18 cellular contexts compared by ENCODE assay signal in genomic region chr3:33145221-33145900, GRCh38.
"Had no signal": no experiment of that assay in that cellular context is flagged by ENCODE, and none has a peak within 500 bp of the region (broad histone marks: within the 10 kb centered on the region; RNA-seq: fewer than 3 reads in every experiment).

No MANE protein-coding gene starts in this region.

- H3K4me3 Mint-ChIP-seq: activated CD4-positive, alpha-beta T cell treated with anti-CD3 and anti-CD28 coated beads, Interleukin-2, amount 10 ng/mL, durations not matched to agents 7 days and 5 days; activated CD8-positive, alpha-beta T cell treated with anti-CD3 and anti-CD28 coated beads, Interleukin-2, amount 10 ng/mL, durations not matched to agents 7 days and 5 days; activated naive CD8-positive, alpha-beta T cell; memory B cell; neural progenitor cell had no signal

- H3K36me3 ChIP-seq: neural progenitor cell had no signal

- H3K27me3 Mint-ChIP-seq: activated CD4-positive, alpha-beta T cell treated with anti-CD3 and anti-CD28 coated beads, Interleukin-2, amount 10 ng/mL, durations not matched to agents 7 days and 5 days; activated naive CD8-positive, alpha-beta T cell; memory B cell; naive B cell had no signal

- H3K27ac Mint-ChIP-seq: activated CD4-positive, alpha-beta T cell treated with anti-CD3 and anti-CD28 coated beads, Interleukin-2, amount 10 ng/mL, durations not matched to agents 7 days and 5 days; activated CD8-positive, alpha-beta T cell treated with anti-CD3 and anti-CD28 coated beads, Interleukin-2, amount 10 ng/mL, durations not matched to agents 7 days and 5 days; activated naive CD8-positive, alpha-beta T cell; memory B cell; neural progenitor cell; progenitor cell of endocrine pancreas had no signal

- H3K9me3 Mint-ChIP-seq: activated CD4-positive, alpha-beta T cell treated with anti-CD3 and anti-CD28 coated beads, Interleukin-2, amount 10 ng/mL, durations not matched to agents 7 days and 5 days; memory B cell; naive B cell; neural progenitor cell had no signal

- H3K9me3 ChIP-seq: gastroesophageal sphincter, sigmoid colon, SK-N-SH, spleen, thyroid gland had no signal

- ATAC-seq: activated CD8-positive, alpha-beta T cell treated with anti-CD3 and anti-CD28 coated beads, Interleukin-2, amount 10 ng/mL, durations not matched to agents 7 days and 5 days; gastroesophageal sphincter had no signal

- H3K27me3 ChIP-seq: cardiac muscle cell, gastroesophageal sphincter, neural progenitor cell, sigmoid colon, spleen, thyroid gland had no signal

- DNase-seq: activated CD4-positive, alpha-beta T cell treated with anti-CD3 and anti-CD28 coated beads, Interleukin-2, amount 10 ng/mL, durations not matched to agents 7 days and 5 days; activated CD4-positive, CD25-positive, alpha-beta regulatory T cell treated with anti-CD3 and anti-CD28 coated beads, Interleukin-2, amount 50 U/mL, for 72 hours; activated CD8-positive, alpha-beta T cell treated with anti-CD3 and anti-CD28 coated beads, Interleukin-2, amount 10 ng/mL, durations not matched to agents 7 days and 5 days; activated naive CD4-positive, alpha-beta T cell; naive B cell; retina; sigmoid colon; SK-N-SH; spleen; stimulated activated CD4-positive, alpha-beta T cell treated with anti-CD3 and anti-CD28 coated beads, Interleukin-4, amount 100 ng/mL, for 1 hour; WERI-Rb-1 had no signal

- H3K4me1 Mint-ChIP-seq: activated CD4-positive, alpha-beta T cell treated with anti-CD3 and anti-CD28 coated beads, Interleukin-2, amount 10 ng/mL, durations not matched to agents 7 days and 5 days had no signal

- H3K4me3 ChIP-seq: cardiac muscle cell, gastroesophageal sphincter, neural progenitor cell, sigmoid colon, spleen, thyroid gland had no signal

- H3K4me1 ChIP-seq: thyroid gland had no signal

- H3K27ac ChIP-seq: cardiac muscle cell, gastroesophageal sphincter, neural progenitor cell, sigmoid colon, spleen, thyroid gland, WERI-Rb-1 had no signal
